Comparison of ENCODE assay signal across 19 cellular contexts in genomic region chr6:19694697-19695096, GRCh38.
"Had no signal": no experiment of that assay in that cellular context is flagged by ENCODE, and none has a peak within 500 bp of the region (broad histone marks: within the 10 kb centered on the region; RNA-seq: fewer than 3 reads in every experiment).

No MANE protein-coding gene starts in this region.

- H3K27ac ChIP-seq: RWPE1 had no signal

- DNase-seq: Karpas-422, KG1, MG63, NCI-H1092, NCI-H1105 treated with DMSO at 0.1 percent for 48 hours, NCI-H1417 treated with DMSO at 0.1 percent for 48 hours, NCI-H146, NCI-H1930, NCI-H2081, NCI-H2107, NCI-H2227 treated with DMSO at 0.1 percent for 48 hours, NCI-H524, NCI-H526 treated with DMSO at 0.1 percent for 48 hours, NCI-H774, PC-3, SHP77 had no signal

- H3K27me3 ChIP-seq: MG63 had no signal

- H3K9me3 ChIP-seq: MG63 had no signal

- FAIRE-seq: HTR-8/SVneo had no signal

- ATAC-seq: Panc1, PC-3 had no signal

- H3K36me3 ChIP-seq: MG63 had no signal

- H3K4me3 ChIP-seq: MG63 had no signal
